1 cellular context compared by ENCODE assay signal in the genomic region with DNA sequence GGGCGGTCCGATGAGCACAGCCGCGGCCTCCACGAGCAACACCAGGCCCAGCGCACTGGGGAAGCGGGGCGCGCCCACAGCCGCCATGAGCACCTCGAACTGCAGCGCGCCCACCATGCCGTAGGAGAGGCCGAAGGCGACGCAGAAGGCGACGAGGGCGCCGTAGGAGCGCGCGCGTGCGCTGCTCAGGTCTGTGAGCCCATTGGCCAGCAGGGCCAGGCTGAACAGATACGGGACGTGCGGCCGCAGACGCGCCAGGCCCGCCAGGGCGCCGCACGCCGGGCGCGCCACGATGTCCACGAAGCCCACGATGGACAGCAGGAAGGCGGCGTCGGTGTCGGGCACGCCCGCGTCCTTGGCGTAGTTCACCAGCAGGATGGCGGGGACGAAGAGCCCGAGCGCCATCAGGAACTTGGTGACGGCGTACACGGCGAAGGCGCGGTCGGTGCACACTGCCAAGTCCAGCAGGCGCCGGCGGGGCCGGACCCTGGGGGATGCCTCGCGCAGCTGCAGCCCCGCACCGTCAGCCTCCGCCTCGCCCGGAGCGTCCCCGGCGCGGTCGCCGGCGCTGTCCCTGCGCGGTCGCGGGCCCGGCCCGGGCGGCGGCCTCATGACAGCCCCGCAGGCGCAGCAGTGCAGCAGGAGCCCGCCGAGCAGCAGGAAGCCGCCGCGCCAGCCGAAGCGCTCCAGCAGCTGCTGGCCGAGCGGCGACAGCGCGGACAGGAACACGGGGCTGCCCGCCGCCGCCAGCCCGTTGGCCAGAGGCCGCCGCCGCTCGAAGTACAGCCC.
TF ChIP-seq lines count a peak whose summit lies in the region.

No MANE protein-coding gene starts in this region.

TF ChIP-seq in WTC11, 78 proteins besides CTCF, POLR2A, EP300 and RAD21 (continued from another document):
- TF ChIP-seq, protein P1, sequence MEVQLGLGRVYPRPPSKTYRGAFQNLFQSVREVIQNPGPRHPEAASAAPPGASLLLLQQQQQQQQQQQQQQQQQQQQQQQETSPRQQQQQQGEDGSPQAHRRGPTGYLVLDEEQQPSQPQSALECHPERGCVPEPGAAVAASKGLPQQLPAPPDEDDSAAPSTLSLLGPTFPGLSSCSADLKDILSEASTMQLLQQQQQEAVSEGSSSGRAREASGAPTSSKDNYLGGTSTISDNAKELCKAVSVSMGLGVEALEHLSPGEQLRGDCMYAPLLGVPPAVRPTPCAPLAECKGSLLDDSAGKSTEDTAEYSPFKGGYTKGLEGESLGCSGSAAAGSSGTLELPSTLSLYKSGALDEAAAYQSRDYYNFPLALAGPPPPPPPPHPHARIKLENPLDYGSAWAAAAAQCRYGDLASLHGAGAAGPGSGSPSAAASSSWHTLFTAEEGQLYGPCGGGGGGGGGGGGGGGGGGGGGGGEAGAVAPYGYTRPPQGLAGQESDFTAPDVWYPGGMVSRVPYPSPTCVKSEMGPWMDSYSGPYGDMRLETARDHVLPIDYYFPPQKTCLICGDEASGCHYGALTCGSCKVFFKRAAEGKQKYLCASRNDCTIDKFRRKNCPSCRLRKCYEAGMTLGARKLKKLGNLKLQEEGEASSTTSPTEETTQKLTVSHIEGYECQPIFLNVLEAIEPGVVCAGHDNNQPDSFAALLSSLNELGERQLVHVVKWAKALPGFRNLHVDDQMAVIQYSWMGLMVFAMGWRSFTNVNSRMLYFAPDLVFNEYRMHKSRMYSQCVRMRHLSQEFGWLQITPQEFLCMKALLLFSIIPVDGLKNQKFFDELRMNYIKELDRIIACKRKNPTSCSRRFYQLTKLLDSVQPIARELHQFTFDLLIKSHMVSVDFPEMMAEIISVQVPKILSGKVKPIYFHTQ (CRISPR knock-in tag; IDR thresholded peaks at IDR 0.05) = no peak
- peak; percentile 98 for TF ChIP-seq SMAD3 (CRISPR knock-in tag; IDR thresholded peaks at IDR 0.05; ENCODE audit: borderline replicate concordance)
- peak; percentile 97 for TF ChIP-seq CREB1 (CRISPR knock-in tag; IDR thresholded peaks at IDR 0.05)
